1 cellular context compared by ENCODE assay signal in the genomic region with DNA sequence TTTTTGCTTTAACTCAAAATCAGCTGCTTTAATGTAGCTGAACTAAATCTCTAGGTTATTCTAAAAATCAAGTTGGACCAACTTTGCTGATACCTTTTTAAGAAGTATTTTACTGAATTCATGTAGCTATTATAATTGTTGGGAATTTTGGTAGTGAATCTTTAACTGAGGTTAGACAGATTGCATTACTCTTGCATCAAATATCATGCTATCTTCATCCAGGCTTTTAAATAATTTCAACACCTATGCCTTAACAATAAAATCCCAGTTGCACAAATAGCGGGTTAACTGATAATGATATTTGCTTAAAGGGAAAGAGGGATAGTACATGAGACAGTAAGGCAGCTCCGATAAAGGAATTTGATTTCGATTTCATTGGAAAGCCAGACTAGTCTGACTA.
TF ChIP-seq lines count a peak whose summit lies in the region.

No MANE protein-coding gene starts in this region.

TF ChIP-seq in HepG2, 621 proteins besides CTCF, POLR2A, EP300 and RAD21 (continued from another document):
- TF ChIP-seq, protein P1, sequence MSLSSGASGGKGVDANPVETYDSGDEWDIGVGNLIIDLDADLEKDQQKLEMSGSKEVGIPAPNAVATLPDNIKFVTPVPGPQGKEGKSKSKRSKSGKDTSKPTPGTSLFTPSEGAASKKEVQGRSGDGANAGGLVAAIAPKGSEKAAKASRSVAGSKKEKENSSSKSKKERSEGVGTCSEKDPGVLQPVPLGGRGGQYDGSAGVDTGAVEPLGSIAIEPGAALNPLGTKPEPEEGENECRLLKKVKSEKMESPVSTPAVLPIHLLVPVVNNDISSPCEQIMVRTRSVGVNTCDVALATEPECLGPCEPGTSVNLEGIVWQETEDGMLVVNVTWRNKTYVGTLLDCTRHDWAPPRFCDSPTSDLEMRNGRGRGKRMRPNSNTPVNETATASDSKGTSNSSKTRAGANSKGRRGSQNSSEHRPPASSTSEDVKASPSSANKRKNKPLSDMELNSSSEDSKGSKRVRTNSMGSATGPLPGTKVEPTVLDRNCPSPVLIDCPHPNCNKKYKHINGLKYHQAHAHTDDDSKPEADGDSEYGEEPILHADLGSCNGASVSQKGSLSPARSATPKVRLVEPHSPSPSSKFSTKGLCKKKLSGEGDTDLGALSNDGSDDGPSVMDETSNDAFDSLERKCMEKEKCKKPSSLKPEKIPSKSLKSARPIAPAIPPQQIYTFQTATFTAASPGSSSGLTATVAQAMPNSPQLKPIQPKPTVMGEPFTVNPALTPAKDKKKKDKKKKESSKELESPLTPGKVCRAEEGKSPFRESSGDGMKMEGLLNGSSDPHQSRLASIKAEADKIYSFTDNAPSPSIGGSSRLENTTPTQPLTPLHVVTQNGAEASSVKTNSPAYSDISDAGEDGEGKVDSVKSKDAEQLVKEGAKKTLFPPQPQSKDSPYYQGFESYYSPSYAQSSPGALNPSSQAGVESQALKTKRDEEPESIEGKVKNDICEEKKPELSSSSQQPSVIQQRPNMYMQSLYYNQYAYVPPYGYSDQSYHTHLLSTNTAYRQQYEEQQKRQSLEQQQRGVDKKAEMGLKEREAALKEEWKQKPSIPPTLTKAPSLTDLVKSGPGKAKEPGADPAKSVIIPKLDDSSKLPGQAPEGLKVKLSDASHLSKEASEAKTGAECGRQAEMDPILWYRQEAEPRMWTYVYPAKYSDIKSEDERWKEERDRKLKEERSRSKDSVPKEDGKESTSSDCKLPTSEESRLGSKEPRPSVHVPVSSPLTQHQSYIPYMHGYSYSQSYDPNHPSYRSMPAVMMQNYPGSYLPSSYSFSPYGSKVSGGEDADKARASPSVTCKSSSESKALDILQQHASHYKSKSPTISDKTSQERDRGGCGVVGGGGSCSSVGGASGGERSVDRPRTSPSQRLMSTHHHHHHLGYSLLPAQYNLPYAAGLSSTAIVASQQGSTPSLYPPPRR (CRISPR knock-in tag; IDR thresholded peaks at IDR 0.05; ENCODE audit: borderline replicate concordance) = no peak
- TF ChIP-seq KAT2B (IDR thresholded peaks at IDR 0.05; ENCODE audit: borderline replicate concordance, low read depth, low read length) (no peak), TARDBP (CRISPR knock-in tag; IDR thresholded peaks at IDR 0.05) (no peak), NCOR1 (IDR thresholded peaks at IDR 0.05; ENCODE audit: borderline replicate concordance, low read length) (no peak), ZNF83 (CRISPR knock-in tag; IDR thresholded peaks at IDR 0.05; ENCODE audit: borderline replicate concordance) (no peak), ZNF337 (CRISPR knock-in tag; IDR thresholded peaks at IDR 0.05; ENCODE audit: borderline replicate concordance, low read depth) (no peak), ZKSCAN5 (CRISPR knock-in tag; IDR thresholded peaks at IDR 0.05) (no peak), SMC3 (IDR thresholded peaks at IDR 0.05; ENCODE audit: low read length) (no peak), SKIL (CRISPR knock-in tag; IDR thresholded peaks at IDR 0.05; ENCODE audit: borderline replicate concordance) (no peak), NPAS2 (CRISPR knock-in tag; IDR thresholded peaks at IDR 0.05; ENCODE audit: borderline replicate concordance) (no peak), ZNF788 (CRISPR knock-in tag; IDR thresholded peaks at IDR 0.05; ENCODE audit: borderline replicate concordance) (no peak), TCF7L2 (IDR thresholded peaks at IDR 0.05; ENCODE audit: low read depth, low read length) (no peak)
